40 cellular contexts compared by ENCODE assay signal in genomic region chr5:146748533-146748932, GRCh38.
"Had no signal": no experiment of that assay in that cellular context is flagged by ENCODE, and none has a peak within 500 bp of the region (broad histone marks: within the 10 kb centered on the region; RNA-seq: fewer than 3 reads in every experiment).

No MANE protein-coding gene starts in this region.

- H3K27me3 ChIP-seq: adrenal gland, ascending aorta, body of pancreas, brain microvascular endothelial cell, breast epithelium, cardiac muscle cell had no signal

- H3K4me3 Mint-ChIP-seq: activated naive CD4-positive, alpha-beta T cell treated with anti-CD3 and anti-CD28 coated beads for 36 hours; activated naive CD4-positive, alpha-beta T cell treated with anti-CD3 and anti-CD28 coated beads, Interleukin-2, amount 10 ng/mL, durations not matched to agents 7 days and 5 days; activated naive CD4-positive, alpha-beta T cell treated with anti-CD3 and anti-CD28 coated beads, Interleukin-2, amount 50 U/mL, for 24 hours; activated naive CD8-positive, alpha-beta T cell; activated naive CD8-positive, alpha-beta T cell treated with anti-CD3 and anti-CD28 coated beads for 36 hours; activated naive CD8-positive, alpha-beta T cell treated with anti-CD3 and anti-CD28 coated beads, Interleukin-2, amount 10 ng/mL, durations not matched to agents 7 days and 5 days; activated naive CD8-positive, alpha-beta T cell treated with anti-CD3 and anti-CD28 coated beads, Interleukin-2, amount 50 U/mL, for 24 hours; activated T-cell treated with anti-CD3 and anti-CD28 coated beads, Interleukin-2, amount 50 U/mL, for 24 hours; activated T-cell treated with anti-CD3 and anti-CD28 coated beads, Interleukin-2, amount 50 U/mL, for 4 hours; activated T-cell treated with anti-CD3 and anti-CD28 coated beads, Interleukin-2, amount 50 U/mL, for 72 hours; activated T-helper 1 cell treated with anti-CD3 and anti-CD28 coated beads, Interleukin-12 subunit alpha, Interleukin-12 subunit beta, Interleukin-2, Interleukin-4 antibody, amounts not matched to agents 30 ng/mL and 10 ng/mL and 1 ng/mL, durations not matched to agents 14 hours and 24 hours and 36 hours; activated T-helper 17 cell treated with anti-CD3 and anti-CD28 coated beads, Interleukin-2, amount 50 U/mL, for 72 hours; brain; central memory CD8-positive, alpha-beta T cell had no signal

- H3K9me3 Mint-ChIP-seq: activated T-cell treated with anti-CD3 and anti-CD28 coated beads, Interleukin-2, amount 50 U/mL, for 72 hours; activated T-helper 17 cell treated with anti-CD3 and anti-CD28 coated beads, Interleukin-2, amount 50 U/mL, for 72 hours; central memory CD8-positive, alpha-beta T cell had no signal

- H3K4me3 ChIP-seq: adrenal gland, ascending aorta, body of pancreas, breast epithelium, cardiac muscle cell had no signal

- H3K9me3 ChIP-seq: adrenal gland, body of pancreas had no signal

- ATAC-seq: activated naive CD4-positive, alpha-beta T cell treated with anti-CD3 and anti-CD28 coated beads, Interleukin-2, amount 50 U/mL, for 72 hours; activated naive CD8-positive, alpha-beta T cell treated with anti-CD3 and anti-CD28 coated beads, Interleukin-2, amount 50 U/mL, for 24 hours; activated T-cell treated with anti-CD3 and anti-CD28 coated beads, Interleukin-2, amount 50 U/mL, for 4 hours; activated T-cell treated with anti-CD3 and anti-CD28 coated beads, Interleukin-2, amount 50 U/mL, for 72 hours; activated T-helper 17 cell treated with anti-CD3 and anti-CD28 coated beads, Interleukin-2, amount 50 U/mL, for 72 hours; body of pancreas had no signal

- H3K4me1 ChIP-seq: breast epithelium had no signal

- DNase-seq: activated effector memory CD4-positive, alpha-beta T cell treated with anti-CD3 and anti-CD28 coated beads, Interleukin-2, amount 50 U/mL, for 16 hours; activated effector memory CD4-positive, alpha-beta T cell treated with Interleukin-2 at 50 U/mL for 16 hours; activated gamma-delta T cell; activated gamma-delta T cell treated with Interleukin-2 at 50 U/mL for 16 hours; activated naive CD4-positive, alpha-beta T cell; activated naive CD4-positive, alpha-beta T cell treated with anti-CD3 and anti-CD28 coated beads for 36 hours; activated naive CD4-positive, alpha-beta T cell treated with anti-CD3 and anti-CD28 coated beads, Interleukin-2, amount 10 ng/mL, durations not matched to agents 7 days and 5 days; activated naive CD4-positive, alpha-beta T cell treated with anti-CD3 and anti-CD28 coated beads, Interleukin-2, amount 50 U/mL, for 16 hours; activated naive CD4-positive, alpha-beta T cell treated with Interleukin-2 at 50 U/mL for 16 hours; activated naive CD8-positive, alpha-beta T cell treated with anti-CD3 and anti-CD28 coated beads for 36 hours; activated naive CD8-positive, alpha-beta T cell treated with anti-CD3 and anti-CD28 coated beads, Interleukin-2, amount 10 ng/mL, durations not matched to agents 7 days and 5 days; activated naive CD8-positive, alpha-beta T cell treated with anti-CD3 and anti-CD28 coated beads, Interleukin-2, amount 50 U/mL, for 24 hours; activated T-cell treated with anti-CD3 and anti-CD28 coated beads, Interleukin-2, amount 50 U/mL, for 1 hour; activated T-cell treated with anti-CD3 and anti-CD28 coated beads, Interleukin-2, amount 50 U/mL, for 24 hours; activated T-cell treated with anti-CD3 and anti-CD28 coated beads, Interleukin-2, amount 50 U/mL, for 4 hours; activated T-cell treated with anti-CD3 and anti-CD28 coated beads, Interleukin-2, amount 50 U/mL, for 48 hours; activated T-cell treated with anti-CD3 and anti-CD28 coated beads, Interleukin-2, amount 50 U/mL, for 72 hours; adrenal gland; amniotic stem cell; amygdala; anterior cingulate cortex; aorta; body of pancreas; brain microvascular endothelial cell; caudate nucleus; central memory CD4-positive, alpha-beta T cell; cerebellar nuclear complex had no signal

- H3K27ac ChIP-seq: adrenal gland, ascending aorta, body of pancreas, brain microvascular endothelial cell, breast epithelium, cardiac muscle cell had no signal

- H3K36me3 ChIP-seq: adrenal gland, ascending aorta, brain microvascular endothelial cell, breast epithelium, cardiac muscle cell had no signal

- H3K27ac Mint-ChIP-seq: activated naive CD4-positive, alpha-beta T cell treated with anti-CD3 and anti-CD28 coated beads for 36 hours; activated naive CD4-positive, alpha-beta T cell treated with anti-CD3 and anti-CD28 coated beads, Interleukin-2, amount 10 ng/mL, durations not matched to agents 7 days and 5 days; activated naive CD4-positive, alpha-beta T cell treated with anti-CD3 and anti-CD28 coated beads, Interleukin-2, amount 50 U/mL, for 24 hours; activated naive CD4-positive, alpha-beta T cell treated with anti-CD3 and anti-CD28 coated beads, Interleukin-2, amount 50 U/mL, for 72 hours; activated naive CD8-positive, alpha-beta T cell; activated naive CD8-positive, alpha-beta T cell treated with anti-CD3 and anti-CD28 coated beads for 36 hours; activated naive CD8-positive, alpha-beta T cell treated with anti-CD3 and anti-CD28 coated beads, Interleukin-2, amount 10 ng/mL, durations not matched to agents 7 days and 5 days; activated naive CD8-positive, alpha-beta T cell treated with anti-CD3 and anti-CD28 coated beads, Interleukin-2, amount 50 U/mL, for 24 hours; activated T-cell treated with anti-CD3 and anti-CD28 coated beads, Interleukin-2, amount 50 U/mL, for 24 hours; activated T-cell treated with anti-CD3 and anti-CD28 coated beads, Interleukin-2, amount 50 U/mL, for 72 hours; activated T-helper 1 cell treated with anti-CD3 and anti-CD28 coated beads, Interleukin-12 subunit alpha, Interleukin-12 subunit beta, Interleukin-2, Interleukin-4 antibody, amounts not matched to agents 30 ng/mL and 10 ng/mL and 1 ng/mL, durations not matched to agents 14 hours and 24 hours and 36 hours; activated T-helper 17 cell treated with anti-CD3 and anti-CD28 coated beads, Interleukin-2, amount 50 U/mL, for 72 hours; activated T-helper 2 cell treated with anti-CD3 and anti-CD28 coated beads, Interferon-gamma antibody, Interleukin-2, Interleukin-4, amounts not matched to agents 10 μg/mL and 5 μg/mL and 100 μg/mL, durations not matched to agents 14 hours and 24 hours and 36 hours had no signal

- H3K27me3 Mint-ChIP-seq: activated naive CD4-positive, alpha-beta T cell treated with anti-CD3 and anti-CD28 coated beads, Interleukin-2, amount 10 ng/mL, durations not matched to agents 7 days and 5 days; activated naive CD4-positive, alpha-beta T cell treated with anti-CD3 and anti-CD28 coated beads, Interleukin-2, amount 50 U/mL, for 24 hours; activated naive CD8-positive, alpha-beta T cell; activated naive CD8-positive, alpha-beta T cell treated with anti-CD3 and anti-CD28 coated beads for 36 hours; activated naive CD8-positive, alpha-beta T cell treated with anti-CD3 and anti-CD28 coated beads, Interleukin-2, amount 10 ng/mL, durations not matched to agents 7 days and 5 days; activated naive CD8-positive, alpha-beta T cell treated with anti-CD3 and anti-CD28 coated beads, Interleukin-2, amount 50 U/mL, for 24 hours; activated T-cell treated with anti-CD3 and anti-CD28 coated beads, Interleukin-2, amount 50 U/mL, for 24 hours; activated T-helper 17 cell treated with anti-CD3 and anti-CD28 coated beads, Interleukin-2, amount 50 U/mL, for 72 hours; brain; central memory CD8-positive, alpha-beta T cell had no signal

- FAIRE-seq: astrocyte, bronchial epithelial cell had no signal
